Comparison of ENCODE assay signal across 13 cellular contexts in the genomic region with DNA sequence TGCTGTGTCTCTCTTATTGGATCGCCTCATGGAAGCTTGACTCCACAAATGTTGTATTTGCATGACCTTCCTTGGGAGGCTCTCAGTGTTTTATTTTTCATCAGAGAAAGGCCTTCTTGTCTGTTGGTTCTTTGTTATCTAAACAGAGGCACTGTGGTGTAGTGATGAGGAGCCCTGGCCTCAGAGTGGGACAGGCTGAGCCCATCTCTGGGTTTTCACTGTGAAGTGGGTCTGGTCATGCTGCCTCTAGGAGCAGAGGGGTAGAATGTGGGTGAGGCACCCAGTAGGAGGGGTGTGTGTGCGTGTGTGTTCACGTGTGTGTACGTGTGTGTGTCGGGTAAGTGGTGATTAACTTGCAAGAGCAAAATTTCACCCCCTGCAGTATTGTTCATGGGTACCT. TPM values are rescaled to one million over a fixed set of nuclear protein-coding genes. Genes with fewer than 3 reads are reported as not detected.
DNase-seq lines count a peak whose midpoint lies in the region; FAIRE-seq and TF ChIP-seq lines count a peak whose summit lies in the region.
"Had no signal": no experiment of that assay in that cellular context is flagged by ENCODE, and none has a peak within 500 bp of the region (broad histone marks: within the 10 kb centered on the region; RNA-seq: fewer than 3 reads in every experiment).

No MANE protein-coding gene starts in this region.

- H3K79me2 ChIP-seq in OCI-LY1 (ENCODE audit: insufficient read depth, low read length), result peaks cover 91% of the 10 kb centered on the region

- peak overlapping the region; percentile 63; the same call in 1 of the 2 replicates for H3K4me2 ChIP-seq in OCI-LY1 (ENCODE audit: low read length)
- H3K4me2 ChIP-seq: PC-9 had no signal

- H4K20me1 ChIP-seq in OCI-LY1 (ENCODE audit: insufficient read depth, low read length), result no peaks in the 10 kb centered on the region

- no peak for TF ChIP-seq CTCF in OCI-LY1 (IDR thresholded peaks at IDR 0.05; ENCODE audit: low read length)
- TF ChIP-seq CTCF in dorsolateral prefrontal cortex (IDR thresholded peaks at IDR 0.05 in 54 of 56, conservative IDR thresholded peaks at IDR 0.05 in 2 of 56; ENCODE audit: low read depth in 1 of 56, partially characterized antibody in 56 of 56), result peak in 3 of 56 donors; percentile 11 to 20 (median 15)
- TF ChIP-seq CTCF in foreskin fibroblast (IDR thresholded peaks at IDR 0.05; ENCODE audit: low read depth, low read length), result no peak
- no peak for TF ChIP-seq CTCF in D721Med (IDR thresholded peaks at IDR 0.05; ENCODE audit: insufficient read depth, missing control alignments)

- H3K27me3 ChIP-seq in OCI-LY1 (ENCODE audit: insufficient read depth, low read length), result no peaks in the 10 kb centered on the region
- H3K27me3 ChIP-seq in dorsolateral prefrontal cortex, result no peaks in the 10 kb centered on the region
- no peaks in the 10 kb centered on the region for H3K27me3 ChIP-seq in small intestine (ENCODE audit: control insufficient read depth in 2 of 2, insufficient read depth in 2 of 2, low read length in 2 of 2)
- H3K27me3 ChIP-seq: right lobe of liver, suprapubic skin had no signal

- H3F3A ChIP-seq in OCI-LY1 (ENCODE audit: insufficient read depth, low read length), result 0 out of 2 replicates have a peak, but pooled peaks cover 5% of the 10 kb centered on the region

- H3K9me3 Mint-ChIP-seq in T-helper 2 cell treated with Interferon-gamma antibody and Interleukin-4, amounts not matched to agents 5 μg/mL and 100 μg/mL, for 36 hours, result no peaks in the 10 kb centered on the region

- no peak for DNase-seq in T-helper 2 cell treated with Interferon-gamma antibody and Interleukin-4, amounts not matched to agents 5 μg/mL and 100 μg/mL, for 36 hours (ENCODE audit: low spot score)
- no peak for DNase-seq in T-helper 2 cell
- peak in 1 of 10 donors; percentile 53 for DNase-seq in dorsolateral prefrontal cortex
- no peak for DNase-seq in small intestine
- DNase-seq in foreskin fibroblast, result no peak
- DNase-seq in D721Med (ENCODE audit: insufficient read length, low spot score), result no peak
- no peak for DNase-seq in ACHN
- DNase-seq: 8988T, NCI-H1048, PC-9, right lobe of liver had no signal

- peak overlapping the region; percentile 40; the same call in 1 of the 2 replicates for H3K9ac ChIP-seq in OCI-LY1 (ENCODE audit: low read length)

- no peaks in the 10 kb centered on the region for H3K27me3 Mint-ChIP-seq in T-helper 2 cell treated with Interferon-gamma antibody and Interleukin-4, amounts not matched to agents 5 μg/mL and 100 μg/mL, for 36 hours (ENCODE audit: low read depth)

- intact Hi-C loops in dorsolateral prefrontal cortex (cut with DNase I), result loop anchor here in 1 of 2 donors (2.0 kb wide), 1 partner anchor 24 kb away; no protein-coding TSS in a partner anchor

- H3K36me3 ChIP-seq in OCI-LY1 (ENCODE audit: insufficient read depth, low read length), result peaks cover 9% of the 10 kb centered on the region; the same call in 1 of the 2 replicates
- H3K36me3 ChIP-seq in small intestine (ENCODE audit: control insufficient read depth in 2 of 2, insufficient read depth in 2 of 2, low read length in 2 of 2), result no peaks in the 10 kb centered on the region
- H3K36me3 ChIP-seq: right lobe of liver, suprapubic skin had no signal

- peak overlapping the region; percentile 51 for H3K4me3 Mint-ChIP-seq in T-helper 2 cell treated with Interferon-gamma antibody and Interleukin-4, amounts not matched to agents 5 μg/mL and 100 μg/mL, for 36 hours

- peaks cover 100% of the 10 kb centered on the region for H3K4me1 ChIP-seq in OCI-LY1 (ENCODE audit: insufficient read depth, low read length, severe bottlenecking)
- peaks cover 30 to 58% of the 10 kb centered on the region in 2 donors for H3K4me1 ChIP-seq in small intestine (ENCODE audit: control insufficient read depth in 2 of 2, insufficient read depth in 1 of 2, low read depth in 1 of 2, low read length in 1 of 2)

- H3K27ac ChIP-seq in OCI-LY1 (ENCODE audit: low read depth, low read length, poor library complexity, severe bottlenecking) (peak overlapping the region; percentile 90), dorsolateral prefrontal cortex (peak overlapping the region in 57 of 59 donors; percentile 71 to 100 (median 89)), small intestine (ENCODE audit: low read depth in 1 of 2, low read length in 1 of 2) (peak overlapping the region; percentile 13 to 45)
- H3K27ac ChIP-seq: PC-9, right lobe of liver had no signal

- peak overlapping the region; percentile 80 for H3K27ac Mint-ChIP-seq in T-helper 2 cell treated with Interferon-gamma antibody and Interleukin-4, amounts not matched to agents 5 μg/mL and 100 μg/mL, for 36 hours

- peaks cover 36% of the 10 kb centered on the region for H3K36me3 Mint-ChIP-seq in T-helper 2 cell treated with Interferon-gamma antibody and Interleukin-4, amounts not matched to agents 5 μg/mL and 100 μg/mL, for 36 hours (ENCODE audit: low read depth)

- no peaks in the 10 kb centered on the region for H3K9me3 ChIP-seq in OCI-LY1 (ENCODE audit: low read length)
- no peaks in the 10 kb centered on the region for H3K9me3 ChIP-seq in small intestine (ENCODE audit: control insufficient read depth, low read depth)
- H3K9me3 ChIP-seq: right lobe of liver, suprapubic skin had no signal

- H3K9me2 ChIP-seq in OCI-LY1 (ENCODE audit: low read depth, low read length), result no peaks in the 10 kb centered on the region

- H2AFZ ChIP-seq in OCI-LY1 (ENCODE audit: low read length), result no peak overlapping the region
- H2AFZ ChIP-seq: PC-9 had no signal

- WGBS in small intestine, 3 donors, result 67 to 76% (median 76%) methylated on average over 5 of the region's 5 CpGs

- in situ Hi-C loops in ACHN (cut with HindIII; ENCODE audit: low pct_ligation_motif_present, low pct_unique_long_range_greater_than_20kb, low sequenced_read_pairs), result no loop called here

- FAIRE-seq in small intestine (lab: Jason Lieb, UNC), result no peak
- no peak for FAIRE-seq in D721Med (lab: Jason Lieb, UNC)

- H3K4me3 ChIP-seq in OCI-LY1 (ENCODE audit: low read depth, low read length, poor library complexity, severe bottlenecking) (no peak overlapping the region), dorsolateral prefrontal cortex (peak overlapping the region in 30 of 59 donors; percentile 0 to 53 (median 24)), small intestine (ENCODE audit: low read depth in 1 of 2, low read length in 2 of 2) (no peak overlapping the region), foreskin fibroblast (ENCODE audit: low read depth in 1 of 2, low read length in 2 of 2) (no peak overlapping the region)
- H3K4me3 ChIP-seq: PC-9, right lobe of liver, suprapubic skin had no signal

- H3K4me1 Mint-ChIP-seq in T-helper 2 cell treated with Interferon-gamma antibody and Interleukin-4, amounts not matched to agents 5 μg/mL and 100 μg/mL, for 36 hours (ENCODE audit: low read depth), result peaks cover 88% of the 10 kb centered on the region

RNA-seq across cellular contexts. Expression of gene KLF13, which starts 14.4 kb away (rescaled TPM):
- 100 to 1,000 TPM in 101 of 120 experiments, 10 to 100 TPM in 19; 73.4 to 179 (median 116) TPM for total RNA-seq in dorsolateral prefrontal cortex
- 10 to 100 TPM; 50.6 to 61.3 (median 51.9) TPM for polyA plus RNA-seq in small intestine

Comparison
In these comparisons a context has a peak if more than half of its experiments do, and no peak if none do; other contexts are left out.
1. H3K27ac ChIP-seq: peak in every context shown above with its lines; median percentile 90 in OCI-LY1; 89 in dorsolateral prefrontal cortex; 29 in small intestine.
2. H3K4me3 ChIP-seq: peak in dorsolateral prefrontal cortex (30 of 59); none in OCI-LY1 (single experiment), small intestine (0 of 2) and foreskin fibroblast (0 of 2).